Comparison of ENCODE assay signal across 12 cellular contexts in the genomic region with DNA sequence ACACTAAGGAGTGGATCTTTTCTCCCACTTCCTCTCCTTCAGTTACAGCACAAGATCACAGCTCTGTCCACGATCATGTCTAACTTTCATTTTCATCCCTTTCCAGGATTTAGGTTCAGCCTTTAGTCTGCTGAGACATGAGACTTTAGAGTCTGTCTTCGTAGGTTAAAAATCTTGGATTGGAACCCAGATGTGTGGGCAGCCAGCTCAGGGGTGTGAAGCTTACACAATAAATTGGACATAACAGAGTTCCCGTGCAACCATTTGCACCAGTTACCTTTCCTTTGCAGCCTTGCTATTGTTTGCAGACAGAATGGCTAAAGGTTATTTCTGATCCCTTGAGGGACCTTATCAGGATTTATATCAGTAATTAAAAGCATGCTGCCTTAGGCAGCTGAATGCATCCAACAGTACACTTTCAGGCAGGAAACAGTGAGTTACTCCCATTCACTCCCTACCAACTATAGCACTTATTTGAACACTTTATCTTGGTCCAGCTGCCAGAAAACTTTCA.
DNase-seq lines count a peak whose midpoint lies in the region; ATAC-seq, FAIRE-seq and TF ChIP-seq lines count a peak whose summit lies in the region.
"Had no signal": no experiment of that assay in that cellular context is flagged by ENCODE, and none has a peak within 500 bp of the region (broad histone marks: within the 10 kb centered on the region; RNA-seq: fewer than 3 reads in every experiment).

No MANE protein-coding gene starts in this region.

- H3K4me1 ChIP-seq in heart left ventricle = peaks cover 0 to 20% (median 7%) of the 10 kb centered on the region in 12 donors

- no peak for TF ChIP-seq CTCF in heart left ventricle (IDR thresholded peaks at IDR 0.05)

- peak overlapping the region in 6 of 12 donors; percentile 1 to 36 (median 17) for H3K27ac ChIP-seq in heart left ventricle

- WGBS in heart left ventricle, 4 donors = 30 to 33% (median 32%) methylated on average over 3 of the region's 3 CpGs

- peak overlapping the region in 5 of 12 donors; percentile 4 to 26 (median 15) for H3K4me3 ChIP-seq in heart left ventricle

- TF ChIP-seq POLR2A in heart left ventricle (IDR thresholded peaks at IDR 0.05) = no peak

- FAIRE-seq in TTC549 (lab: Jason Lieb, UNC) = peak; percentile 57
- FAIRE-seq: islet of Langerhans had no signal

- intact Hi-C loops in heart left ventricle (cut with DNase I) (loop anchor here in 2 of 10 donors (5.0 to 10.0 kb wide), 2 partner anchors 108 to 211 kb away; a partner anchor contains a TSS), sciatic nerve (cut with DNase I) (no loop called here), head of caudate nucleus (cut with DNase I) (no loop called here)

- no peaks in the 10 kb centered on the region for H3K36me3 ChIP-seq in heart left ventricle
- H3K36me3 ChIP-seq: tibial nerve had no signal

- peak; percentile 71 to 91 (median 80) for ATAC-seq in heart left ventricle
- ATAC-seq in sciatic nerve = peak; percentile 63
- no peak for ATAC-seq in GM19455 (IDR thresholded peaks at IDR 0.05; ENCODE audit: unreplicated experiment)

- H3K9me3 ChIP-seq in heart left ventricle = no peaks in the 10 kb centered on the region
- H3K9me3 ChIP-seq: tibial nerve had no signal

- DNase-seq in GM03348 (ENCODE audit: low spot score) = peak; percentile 5
- peak in 2 of 5 donors; percentile 18 to 39 for DNase-seq in heart left ventricle
- DNase-seq in sciatic nerve (ENCODE audit: low spot score) = no peak
- no peak for DNase-seq in SW 1271 (lab: John Stamatoyannopoulos, UW)
- DNase-seq in germinal center (ENCODE audit: low spot score) = no peak
- DNase-seq in head of caudate nucleus = no peak
- DNase-seq: NCI-H1092 treated with DMSO at 0.1 percent for 48 hours, T1000 had no signal

- H3K27me3 ChIP-seq in heart left ventricle = peaks cover 0 to 20% (median 0%) of the 10 kb centered on the region in 9 donors
- H3K27me3 ChIP-seq: tibial nerve had no signal
